ENCODE assay signal across 2 cellular contexts in genomic region chrX:104166735-104167436, GRCh38.
TF ChIP-seq lines count a peak whose summit lies in the region.

No MANE protein-coding gene starts in this region.

TF ChIP-seq in GM12891, 5 proteins besides CTCF, POLR2A, EP300 and RAD21:
- no peak for TF ChIP-seq POLR2AphosphoS5 (IDR thresholded peaks at IDR 0.05; ENCODE audit: low read depth, low read length)
- no peak for TF ChIP-seq PAX5 (IDR thresholded peaks at IDR 0.05; ENCODE audit: insufficient read depth, low read length, severe bottlenecking)
- no peak for TF ChIP-seq SPI1 (IDR thresholded peaks at IDR 0.05; ENCODE audit: low read depth, low read length)
- no peak for TF ChIP-seq TAF1 (IDR thresholded peaks at IDR 0.05; ENCODE audit: low read depth, low read length)
TF ChIP-seq in GM12891: peak in this region for 0.

TF ChIP-seq in H1, 55 proteins besides CTCF, POLR2A, EP300 and RAD21:
- TF ChIP-seq TBP (IDR thresholded peaks at IDR 0.05; ENCODE audit: low read depth, low read length) (no peak), KDM4A (IDR thresholded peaks at IDR 0.05; ENCODE audit: low read depth, low read length, severe bottlenecking) (peak; percentile 41)
